Comparison of ENCODE assay signal across 2 cellular contexts in genomic region chr17:67401106-67401505, GRCh38.
TF ChIP-seq lines count a peak whose summit lies in the region.

No MANE protein-coding gene starts in this region.

TF ChIP-seq in liver, 16 proteins besides CTCF, POLR2A, EP300 and RAD21:
- TF ChIP-seq, protein P1, sequence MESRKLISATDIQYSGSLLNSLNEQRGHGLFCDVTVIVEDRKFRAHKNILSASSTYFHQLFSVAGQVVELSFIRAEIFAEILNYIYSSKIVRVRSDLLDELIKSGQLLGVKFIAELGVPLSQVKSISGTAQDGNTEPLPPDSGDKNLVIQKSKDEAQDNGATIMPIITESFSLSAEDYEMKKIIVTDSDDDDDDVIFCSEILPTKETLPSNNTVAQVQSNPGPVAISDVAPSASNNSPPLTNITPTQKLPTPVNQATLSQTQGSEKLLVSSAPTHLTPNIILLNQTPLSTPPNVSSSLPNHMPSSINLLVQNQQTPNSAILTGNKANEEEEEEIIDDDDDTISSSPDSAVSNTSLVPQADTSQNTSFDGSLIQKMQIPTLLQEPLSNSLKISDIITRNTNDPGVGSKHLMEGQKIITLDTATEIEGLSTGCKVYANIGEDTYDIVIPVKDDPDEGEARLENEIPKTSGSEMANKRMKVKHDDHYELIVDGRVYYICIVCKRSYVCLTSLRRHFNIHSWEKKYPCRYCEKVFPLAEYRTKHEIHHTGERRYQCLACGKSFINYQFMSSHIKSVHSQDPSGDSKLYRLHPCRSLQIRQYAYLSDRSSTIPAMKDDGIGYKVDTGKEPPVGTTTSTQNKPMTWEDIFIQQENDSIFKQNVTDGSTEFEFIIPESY (IDR thresholded peaks at IDR 0.05), result no peak
- TF ChIP-seq HNF4G (IDR thresholded peaks at IDR 0.05) (no peak), NR2F2 (IDR thresholded peaks at IDR 0.05) (no peak), TAF1 (conservative IDR thresholded peaks at IDR 0.05) (no peak), GABPA (IDR thresholded peaks at IDR 0.05 in 1 of 2, conservative IDR thresholded peaks at IDR 0.05 in 1 of 2) (no peak), YY1 (IDR thresholded peaks at IDR 0.05) (no peak), JUND (IDR thresholded peaks at IDR 0.05) (no peak), SP1 (IDR thresholded peaks at IDR 0.05) (no peak), FOXA1 (IDR thresholded peaks at IDR 0.05) (no peak), RXRA (IDR thresholded peaks at IDR 0.05) (no peak), EGR1 (IDR thresholded peaks at IDR 0.05; ENCODE audit: low read depth in 2 of 2) (no peak), FOXA2 (IDR thresholded peaks at IDR 0.05) (no peak), HNF4A (conservative IDR thresholded peaks at IDR 0.05) (no peak), REST (IDR thresholded peaks at IDR 0.05) (no peak)
- TF ChIP-seq, protein P2, sequence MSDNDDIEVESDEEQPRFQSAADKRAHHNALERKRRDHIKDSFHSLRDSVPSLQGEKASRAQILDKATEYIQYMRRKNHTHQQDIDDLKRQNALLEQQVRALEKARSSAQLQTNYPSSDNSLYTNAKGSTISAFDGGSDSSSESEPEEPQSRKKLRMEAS (IDR thresholded peaks at IDR 0.05), result no peak
- TF ChIP-seq, protein P3, sequence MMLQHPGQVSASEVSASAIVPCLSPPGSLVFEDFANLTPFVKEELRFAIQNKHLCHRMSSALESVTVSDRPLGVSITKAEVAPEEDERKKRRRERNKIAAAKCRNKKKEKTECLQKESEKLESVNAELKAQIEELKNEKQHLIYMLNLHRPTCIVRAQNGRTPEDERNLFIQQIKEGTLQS (IDR thresholded peaks at IDR 0.05), result no peak

TF ChIP-seq in HepG2, 621 proteins besides CTCF, POLR2A, EP300 and RAD21:
- TF ChIP-seq FOSL2 (CRISPR knock-in tag; IDR thresholded peaks at IDR 0.05) (no peak), NCOA5 (CRISPR knock-in tag; IDR thresholded peaks at IDR 0.05) (no peak), HHEX (CRISPR knock-in tag; IDR thresholded peaks at IDR 0.05) (no peak), ZNF274 (CRISPR knock-in tag; IDR thresholded peaks at IDR 0.05) (no peak), ZFP82 (CRISPR knock-in tag; IDR thresholded peaks at IDR 0.05; ENCODE audit: borderline replicate concordance) (no peak), SKI (IDR thresholded peaks at IDR 0.05; ENCODE audit: partially characterized antibody) (no peak), ZNF841 (CRISPR knock-in tag; IDR thresholded peaks at IDR 0.05; ENCODE audit: borderline replicate concordance) (no peak), ARNT (IDR thresholded peaks at IDR 0.05) (no peak), NBN (conservative IDR thresholded peaks at IDR 0.05) (no peak), ZNF263 (CRISPR knock-in tag; IDR thresholded peaks at IDR 0.05) (no peak), NFYC (CRISPR knock-in tag; IDR thresholded peaks at IDR 0.05) (no peak), DRAP1 (CRISPR knock-in tag; IDR thresholded peaks at IDR 0.05) (no peak), NCOR1 (IDR thresholded peaks at IDR 0.05; ENCODE audit: borderline replicate concordance, low read length) (no peak), TBX3 (IDR thresholded peaks at IDR 0.05; ENCODE audit: borderline replicate concordance) (no peak)
- TF ChIP-seq, protein P4, sequence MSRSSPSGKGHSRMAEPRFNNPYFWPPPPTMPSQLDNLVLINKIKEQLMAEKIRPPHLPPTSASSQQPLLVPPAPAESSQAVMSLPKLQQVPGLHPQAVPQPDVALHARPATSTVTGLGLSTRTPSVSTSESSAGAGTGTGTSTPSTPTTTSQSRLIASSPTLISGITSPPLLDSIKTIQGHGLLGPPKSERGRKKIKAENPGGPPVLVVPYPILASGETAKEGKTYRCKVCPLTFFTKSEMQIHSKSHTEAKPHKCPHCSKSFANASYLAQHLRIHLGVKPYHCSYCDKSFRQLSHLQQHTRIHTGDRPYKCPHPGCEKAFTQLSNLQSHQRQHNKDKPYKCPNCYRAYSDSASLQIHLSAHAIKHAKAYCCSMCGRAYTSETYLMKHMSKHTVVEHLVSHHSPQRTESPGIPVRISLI (CRISPR knock-in tag; IDR thresholded peaks at IDR 0.05; ENCODE audit: borderline replicate concordance), result no peak
- TF ChIP-seq, protein P5, sequence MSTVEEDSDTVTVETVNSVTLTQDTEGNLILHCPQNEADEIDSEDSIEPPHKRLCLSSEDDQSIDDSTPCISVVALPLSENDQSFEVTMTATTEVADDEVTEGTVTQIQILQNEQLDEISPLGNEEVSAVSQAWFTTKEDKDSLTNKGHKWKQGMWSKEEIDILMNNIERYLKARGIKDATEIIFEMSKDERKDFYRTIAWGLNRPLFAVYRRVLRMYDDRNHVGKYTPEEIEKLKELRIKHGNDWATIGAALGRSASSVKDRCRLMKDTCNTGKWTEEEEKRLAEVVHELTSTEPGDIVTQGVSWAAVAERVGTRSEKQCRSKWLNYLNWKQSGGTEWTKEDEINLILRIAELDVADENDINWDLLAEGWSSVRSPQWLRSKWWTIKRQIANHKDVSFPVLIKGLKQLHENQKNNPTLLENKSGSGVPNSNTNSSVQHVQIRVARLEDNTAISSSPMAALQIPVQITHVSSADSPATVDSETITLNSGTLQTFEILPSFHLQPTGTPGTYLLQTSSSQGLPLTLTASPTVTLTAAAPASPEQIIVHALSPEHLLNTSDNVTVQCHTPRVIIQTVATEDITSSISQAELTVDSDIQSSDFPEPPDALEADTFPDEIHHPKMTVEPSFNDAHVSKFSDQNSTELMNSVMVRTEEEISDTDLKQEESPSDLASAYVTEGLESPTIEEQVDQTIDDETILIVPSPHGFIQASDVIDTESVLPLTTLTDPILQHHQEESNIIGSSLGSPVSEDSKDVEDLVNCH (CRISPR knock-in tag; IDR thresholded peaks at IDR 0.05), result no peak
